Comparison of ENCODE assay signal across 8 cellular contexts in genomic region chr14:99430491-99430890, GRCh38. TPM values are rescaled to one million over a fixed set of nuclear protein-coding genes. Genes with fewer than 3 reads are reported as not detected.
DNase-seq lines count a peak whose midpoint lies in the region; ATAC-seq and TF ChIP-seq lines count a peak whose summit lies in the region.

No MANE protein-coding gene starts in this region.

- H2AFZ ChIP-seq in OCI-LY3 (ENCODE audit: low read depth, low read length) = no peak overlapping the region

- intact Hi-C loops in posterior vena cava (cut with DNase I) = no loop called here

- DNase-seq in GM20000 (ENCODE audit: low spot score) (no peak), SKM-1 treated with dmso at 0.1 percent for 144 hours (lab: John Stamatoyannopoulos, UW; ENCODE audit: unreplicated experiment) (no peak), posterior vena cava (ENCODE audit: low spot score) (no peak)

- H3K36me3 ChIP-seq in BLaER1 (peaks cover 90% of the 10 kb centered on the region), OCI-LY3 (replicated peaks; ENCODE audit: low read depth, low read length) (peaks cover 30% of the 10 kb centered on the region)

- H3K4me3 Mint-ChIP-seq in stimulated activated memory B cell treated with anti-CD40 and anti-IgM and Interleukin-4, amounts not matched to agents 10 μg/mL and 1 μg/mL and 100 μg/mL, for 72 hours = no peak overlapping the region

- H3K9me3 Mint-ChIP-seq in stimulated activated memory B cell treated with anti-CD40 and anti-IgM and Interleukin-4, amounts not matched to agents 10 μg/mL and 1 μg/mL and 100 μg/mL, for 72 hours = peaks cover 9% of the 10 kb centered on the region

- H3K27me3 Mint-ChIP-seq in stimulated activated memory B cell treated with anti-CD40 and anti-IgM and Interleukin-4, amounts not matched to agents 10 μg/mL and 1 μg/mL and 100 μg/mL, for 72 hours = no peaks in the 10 kb centered on the region

- H3K36me3 Mint-ChIP-seq in stimulated activated memory B cell treated with anti-CD40 and anti-IgM and Interleukin-4, amounts not matched to agents 10 μg/mL and 1 μg/mL and 100 μg/mL, for 72 hours = peaks cover 68% of the 10 kb centered on the region

- H3K9ac ChIP-seq in BLaER1 (no peak overlapping the region), OCI-LY3 (ENCODE audit: low read length) (no peak overlapping the region)

- H3K4me3 ChIP-seq in BLaER1 = no peak overlapping the region
- H3K4me3 ChIP-seq in OCI-LY3 (ENCODE audit: low read length) = no peak overlapping the region

- H3K27me3 ChIP-seq in BLaER1 = no peaks in the 10 kb centered on the region
- no peaks in the 10 kb centered on the region for H3K27me3 ChIP-seq in OCI-LY3 (ENCODE audit: low read depth, low read length)

- ATAC-seq in GM19372 (IDR thresholded peaks at IDR 0.05; ENCODE audit: low read depth, unreplicated experiment) (peak; percentile 68), esophagus mucosa (peak; percentile 65)
- peak; percentile 61 for ATAC-seq in stimulated activated memory B cell treated with anti-CD40 and anti-IgM and Interleukin-4, amounts not matched to agents 10 μg/mL and 1 μg/mL and 100 μg/mL, for 72 hours

- H4K20me1 ChIP-seq in BLaER1 (peaks cover 53% of the 10 kb centered on the region), OCI-LY3 (ENCODE audit: insufficient read depth, low read length) (no peaks in the 10 kb centered on the region)

- peak overlapping the region; percentile 50 for H3K27ac Mint-ChIP-seq in stimulated activated memory B cell treated with anti-CD40 and anti-IgM and Interleukin-4, amounts not matched to agents 10 μg/mL and 1 μg/mL and 100 μg/mL, for 72 hours

- H3K4me1 ChIP-seq in BLaER1 (peaks cover 30% of the 10 kb centered on the region), OCI-LY3 (ENCODE audit: low read length) (peaks cover 4% of the 10 kb centered on the region; the same call in 1 of the 2 replicates)

- H3K27ac ChIP-seq in BLaER1 (no peak overlapping the region), OCI-LY3 (ENCODE audit: low read length) (no peak overlapping the region)

- TF ChIP-seq CTCF in OCI-LY3 (IDR thresholded peaks at IDR 0.05; ENCODE audit: low read depth, low read length) = peak; percentile 25
- TF ChIP-seq CTCF in GM20000 (IDR thresholded peaks at IDR 0.05; ENCODE audit: extremely low read depth, missing control alignments) = no peak

- H3K79me2 ChIP-seq in OCI-LY3 (ENCODE audit: low read length) = no peaks in the 10 kb centered on the region

- H3K4me2 ChIP-seq in BLaER1 (peak overlapping the region; percentile 50), OCI-LY3 (ENCODE audit: low read length) (no peak overlapping the region)

- H3K4me1 Mint-ChIP-seq in stimulated activated memory B cell treated with anti-CD40 and anti-IgM and Interleukin-4, amounts not matched to agents 10 μg/mL and 1 μg/mL and 100 μg/mL, for 72 hours = peaks cover 20% of the 10 kb centered on the region

- H3K9me3 ChIP-seq in BLaER1 (peaks cover 17% of the 10 kb centered on the region), OCI-LY3 (ENCODE audit: insufficient read depth, low read length) (no peaks in the 10 kb centered on the region)

RNA-seq across cellular contexts. Expression of gene SETD3, which starts 50.2 kb away (rescaled TPM):
- total RNA-seq in esophagus mucosa (29.9 TPM), posterior vena cava (100 to 1,000 TPM in 1 of 2 donors, 10 to 100 TPM in 1; 74.5 to 103 TPM)

RNA-seq across cellular contexts. Expression of gene CCNK, which starts 50.7 kb away (rescaled TPM):
- total RNA-seq in esophagus mucosa = 37.1 TPM
- total RNA-seq in posterior vena cava = 10 to 100 TPM; 34.3 to 35.3 TPM
